ENCODE assay signal across 1 cellular context in genomic region chr5:139745800-139746690, GRCh38.
TF ChIP-seq lines count a peak whose summit lies in the region.

No MANE protein-coding gene starts in this region.

TF ChIP-seq in HepG2, 621 proteins besides CTCF, POLR2A, EP300 and RAD21 (continued from another document and continues in another):
- TF ChIP-seq ZNF275 (CRISPR knock-in tag; IDR thresholded peaks at IDR 0.05; ENCODE audit: borderline replicate concordance) = no peak
- TF ChIP-seq ZFP36L2 (CRISPR knock-in tag; IDR thresholded peaks at IDR 0.05) = no peak
- no peak for TF ChIP-seq ATF4 (CRISPR knock-in tag; IDR thresholded peaks at IDR 0.05)
- TF ChIP-seq MYC (CRISPR knock-in tag; IDR thresholded peaks at IDR 0.05; ENCODE audit: borderline replicate concordance) = peak; percentile 25; the same call in 1 of the 2 replicates
- no peak for TF ChIP-seq ZFP36 (IDR thresholded peaks at IDR 0.05; ENCODE audit: borderline replicate concordance, low read depth, low read length, partially characterized antibody)
- TF ChIP-seq NFYB (CRISPR knock-in tag; IDR thresholded peaks at IDR 0.05) = peak; percentile 64
- no peak for TF ChIP-seq ZBTB3 (CRISPR knock-in tag; IDR thresholded peaks at IDR 0.05; ENCODE audit: borderline replicate concordance, low read depth)
- TF ChIP-seq THRA (CRISPR knock-in tag; IDR thresholded peaks at IDR 0.05; ENCODE audit: borderline replicate concordance) = peak; percentile 54; the same call in 1 of the 2 replicates
- no peak for TF ChIP-seq ATF2 (CRISPR knock-in tag; IDR thresholded peaks at IDR 0.05)
- TF ChIP-seq ELF1 (CRISPR knock-in tag; IDR thresholded peaks at IDR 0.05) = no peak
- TF ChIP-seq ZBTB21 (CRISPR knock-in tag; IDR thresholded peaks at IDR 0.05) = no peak
- no peak for TF ChIP-seq ZNF619 (CRISPR knock-in tag; IDR thresholded peaks at IDR 0.05)
- TF ChIP-seq ZNF138 (CRISPR knock-in tag; IDR thresholded peaks at IDR 0.05; ENCODE audit: low read depth) = no peak
- TF ChIP-seq POLR2AphosphoS2 (IDR thresholded peaks at IDR 0.05; ENCODE audit: low read depth, low read length) = no peak
- TF ChIP-seq YEATS4 (CRISPR knock-in tag; IDR thresholded peaks at IDR 0.05; ENCODE audit: borderline replicate concordance) = peak; percentile 54; the same call in 1 of the 2 replicates
- no peak for TF ChIP-seq ZNF713 (CRISPR knock-in tag; IDR thresholded peaks at IDR 0.05)
- 0 out of 2 replicates have a peak, but pooled peaks have one; percentile 56 for TF ChIP-seq ZNF547 (CRISPR knock-in tag; IDR thresholded peaks at IDR 0.05)
- no peak for TF ChIP-seq EZH2 (conservative IDR thresholded peaks at IDR 0.05; ENCODE audit: low read depth, low read length)
- TF ChIP-seq ZMYM4 (CRISPR knock-in tag; IDR thresholded peaks at IDR 0.05) = peak; percentile 66; the same call in 1 of the 2 replicates
- no peak for TF ChIP-seq DR1 (CRISPR knock-in tag; IDR thresholded peaks at IDR 0.05)
- no peak; the same call in 1 of the 2 replicates for TF ChIP-seq MIER3 (CRISPR knock-in tag; IDR thresholded peaks at IDR 0.05; ENCODE audit: borderline replicate concordance)
- TF ChIP-seq MXD3 (CRISPR knock-in tag; IDR thresholded peaks at IDR 0.05) = peak; percentile 66; the same call in 1 of the 2 replicates
- TF ChIP-seq GRHL1 (CRISPR knock-in tag; conservative IDR thresholded peaks at IDR 0.05) = no peak
- TF ChIP-seq JUNB (CRISPR knock-in tag; IDR thresholded peaks at IDR 0.05; ENCODE audit: borderline replicate concordance) = no peak
- no peak for TF ChIP-seq SNAPC2 (CRISPR knock-in tag; IDR thresholded peaks at IDR 0.05)
- no peak for TF ChIP-seq NFKBIZ (CRISPR knock-in tag; IDR thresholded peaks at IDR 0.05)
- peak; percentile 79; the same call in 1 of the 2 replicates for TF ChIP-seq ZNF33B (CRISPR knock-in tag; IDR thresholded peaks at IDR 0.05)
- no peak for TF ChIP-seq GZF1 (CRISPR knock-in tag; IDR thresholded peaks at IDR 0.05)
- TF ChIP-seq ZNF468 (CRISPR knock-in tag; IDR thresholded peaks at IDR 0.05) = no peak
- no peak for TF ChIP-seq ZNF367 (CRISPR knock-in tag; IDR thresholded peaks at IDR 0.05; ENCODE audit: borderline replicate concordance)
- TF ChIP-seq KDM3A (CRISPR knock-in tag; IDR thresholded peaks at IDR 0.05; ENCODE audit: low read depth) = peak; percentile 42; the same call in 1 of the 2 replicates
- peak; percentile 41; the same call in 1 of the 2 replicates for TF ChIP-seq FOXJ3 (CRISPR knock-in tag; IDR thresholded peaks at IDR 0.05; ENCODE audit: borderline replicate concordance)
- no peak for TF ChIP-seq CSRNP2 (CRISPR knock-in tag; conservative IDR thresholded peaks at IDR 0.05; ENCODE audit: low read depth)
- TF ChIP-seq DMAP1 (CRISPR knock-in tag; IDR thresholded peaks at IDR 0.05) = no peak
- no peak for TF ChIP-seq GMEB2 (CRISPR knock-in tag; IDR thresholded peaks at IDR 0.05; ENCODE audit: low read depth)
- TF ChIP-seq SRSF9 (IDR thresholded peaks at IDR 0.05; ENCODE audit: borderline replicate concordance, insufficient read depth, low read depth, low read length, poor library complexity, severe bottlenecking) = no peak
- TF ChIP-seq FOXM1 (CRISPR knock-in tag; IDR thresholded peaks at IDR 0.05) = no peak
- no peak for TF ChIP-seq ZNF276 (CRISPR knock-in tag; IDR thresholded peaks at IDR 0.05; ENCODE audit: low read depth)
- TF ChIP-seq ZBTB7B (CRISPR knock-in tag; IDR thresholded peaks at IDR 0.05) = peak; percentile 76; the same call in 1 of the 2 replicates
- no peak for TF ChIP-seq ZNF280B (CRISPR knock-in tag; IDR thresholded peaks at IDR 0.05; ENCODE audit: borderline replicate concordance)
- TF ChIP-seq ZNF878 (CRISPR knock-in tag; IDR thresholded peaks at IDR 0.05) = no peak
- no peak for TF ChIP-seq HMGXB3 (CRISPR knock-in tag; IDR thresholded peaks at IDR 0.05; ENCODE audit: borderline replicate concordance)
- 0 out of 2 replicates have a peak, but pooled peaks have one; percentile 67 for TF ChIP-seq ZNF816 (CRISPR knock-in tag; IDR thresholded peaks at IDR 0.05; ENCODE audit: borderline replicate concordance)
- no peak for TF ChIP-seq ZNF451 (CRISPR knock-in tag; IDR thresholded peaks at IDR 0.05)
- TF ChIP-seq ZFY (CRISPR knock-in tag; IDR thresholded peaks at IDR 0.05) = peak; percentile 72
- TF ChIP-seq RBFOX2 (IDR thresholded peaks at IDR 0.05; ENCODE audit: low read depth, low read length) = no peak; the same call in 1 of the 2 replicates
- TF ChIP-seq CREM (IDR thresholded peaks at IDR 0.05) = no peak
- no peak for TF ChIP-seq CREM (CRISPR knock-in tag; IDR thresholded peaks at IDR 0.05)
- TF ChIP-seq ZFP36L1 (CRISPR knock-in tag; IDR thresholded peaks at IDR 0.05) = no peak
